In genomic region chr7:23470290-23471089, GRCh38 we compare ENCODE assay signal across 8 cellular contexts. TPM values are rescaled to one million over a fixed set of nuclear protein-coding genes. Genes with fewer than 3 reads are reported as not detected.
A peak's percentile ranks its signal among the peaks of the same experiment; 100 is the strongest.
DNase-seq lines count a peak whose midpoint lies in the region; ATAC-seq and TF ChIP-seq lines count a peak whose summit lies in the region.

Gene IGF2BP3, minus strand, starts transcription at chr7:23470491. Its CDS starts 381 bp downstream, at chr7:23470110.

- H3K4me1 ChIP-seq in fibroblast of lung (ENCODE audit: control insufficient read depth, extremely low read depth, insufficient read depth, low read length) (peaks cover 2% of the 10 kb centered on the region), psoas muscle (peaks cover 22% of the 10 kb centered on the region)

- DNase-seq in Caki2 (ENCODE audit: low read depth) = peak; percentile 100
- peak; percentile 51 for DNase-seq in GOT3 (lab: John Stamatoyannopoulos, UW)
- DNase-seq in NCI-H2171 treated with DMSO at 0.1 percent for 48 hours (lab: John Stamatoyannopoulos, UW) = peak; percentile 84
- DNase-seq in activated CD4-positive, alpha-beta T cell treated with anti-CD3 and anti-CD28 coated beads, Interleukin-2, amount 10 ng/mL, durations not matched to agents 7 days and 5 days = peak; percentile 31
- DNase-seq in fibroblast of lung (ENCODE audit: low read depth in 2 of 2) = peak; percentile 95 to 98
- no peak for DNase-seq in psoas muscle
- DNase-seq in substantia nigra (lab: John Stamatoyannopoulos, UW) = no peak

- H4K20me1 ChIP-seq in fibroblast of lung (ENCODE audit: control insufficient read depth, extremely low read depth, insufficient read depth, low read length) = no peaks in the 10 kb centered on the region

- H3K79me2 ChIP-seq in fibroblast of lung (ENCODE audit: control insufficient read depth, insufficient read depth, low read length) = peaks cover 10% of the 10 kb centered on the region

- no peaks in the 10 kb centered on the region for H3K9me3 Mint-ChIP-seq in activated CD4-positive, alpha-beta T cell treated with anti-CD3 and anti-CD28 coated beads, Interleukin-2, amount 10 ng/mL, durations not matched to agents 7 days and 5 days

- ATAC-seq in psoas muscle = no peak
- ATAC-seq in HG02973 (IDR thresholded peaks at IDR 0.05; ENCODE audit: unreplicated experiment) = no peak

- no peaks in the 10 kb centered on the region for H3K36me3 ChIP-seq in fibroblast of lung (ENCODE audit: control insufficient read depth, insufficient read depth, low read length)
- no peaks in the 10 kb centered on the region for H3K36me3 ChIP-seq in psoas muscle (ENCODE audit: insufficient read depth in 1 of 2, low read depth in 1 of 2)

- peak within 1 kb of the TSS; percentile 64 for H3K9ac ChIP-seq in fibroblast of lung (ENCODE audit: insufficient read depth, low read length)

- TF ChIP-seq CTCF in fibroblast of lung (conservative IDR thresholded peaks at IDR 0.05 in 1 of 2, IDR thresholded peaks at IDR 0.05 in 1 of 2; ENCODE audit: low read depth in 1 of 2, low read length in 2 of 2) (no peak), psoas muscle (IDR thresholded peaks at IDR 0.05) (no peak)

- intact Hi-C loops in psoas muscle (cut with DNase I) = loop anchor here in 1 of 2 donors (5.0 kb wide), 1 partner anchor 57 kb away; no protein-coding TSS in a partner anchor

- POLR2A ChIA-PET in activated CD4-positive, alpha-beta T cell treated with anti-CD3 and anti-CD28 coated beads, Interleukin-2, amount 10 ng/mL, durations not matched to agents 7 days and 5 days (lab: Charles Lee) = no interaction called here

- WGBS in psoas muscle, 3 donors = 1 to 3% (median 2%) methylated on average over 33 of the region's 33 CpGs

- H3K27ac ChIP-seq in fibroblast of lung (ENCODE audit: insufficient read depth, low read length) (peak within 1 kb of the TSS; percentile 65), psoas muscle (no peak within 1 kb of the TSS), substantia nigra (ENCODE audit: low read depth, low read length, poor library complexity, severe bottlenecking) (no peak within 1 kb of the TSS)

- H3K27ac Mint-ChIP-seq in activated CD4-positive, alpha-beta T cell treated with anti-CD3 and anti-CD28 coated beads, Interleukin-2, amount 10 ng/mL, durations not matched to agents 7 days and 5 days = peak within 1 kb of the TSS; percentile 76

- H3K27me3 Mint-ChIP-seq in activated CD4-positive, alpha-beta T cell treated with anti-CD3 and anti-CD28 coated beads, Interleukin-2, amount 10 ng/mL, durations not matched to agents 7 days and 5 days = peaks cover 74% of the 10 kb centered on the region

- no peaks in the 10 kb centered on the region for H3K9me3 ChIP-seq in fibroblast of lung (ENCODE audit: control insufficient read depth, insufficient read depth, low read depth, low read length)
- no peaks in the 10 kb centered on the region for H3K9me3 ChIP-seq in psoas muscle

- peaks cover 48% of the 10 kb centered on the region for H3K4me1 Mint-ChIP-seq in activated CD4-positive, alpha-beta T cell treated with anti-CD3 and anti-CD28 coated beads, Interleukin-2, amount 10 ng/mL, durations not matched to agents 7 days and 5 days

- peaks cover 35% of the 10 kb centered on the region for H3K27me3 ChIP-seq in fibroblast of lung (ENCODE audit: control insufficient read depth, insufficient read depth, low read length)
- peaks cover 4 to 99% (median 55%) of the 10 kb centered on the region in 3 donors for H3K27me3 ChIP-seq in psoas muscle (ENCODE audit: insufficient read depth in 3 of 3, low read length in 2 of 3)

- CTCF ChIA-PET in activated CD4-positive, alpha-beta T cell treated with anti-CD3 and anti-CD28 coated beads, Interleukin-2, amount 10 ng/mL, durations not matched to agents 7 days and 5 days (lab: Charles Lee) = interaction anchor here (1.4 kb wide), 1 partner anchor 197 kb away, joined by 4 read pairs; no protein-coding TSS in a partner anchor

- peak within 1 kb of the TSS; percentile 76 for H3K4me3 Mint-ChIP-seq in activated CD4-positive, alpha-beta T cell treated with anti-CD3 and anti-CD28 coated beads, Interleukin-2, amount 10 ng/mL, durations not matched to agents 7 days and 5 days

- peaks cover 5% of the 10 kb centered on the region for H3K36me3 Mint-ChIP-seq in activated CD4-positive, alpha-beta T cell treated with anti-CD3 and anti-CD28 coated beads, Interleukin-2, amount 10 ng/mL, durations not matched to agents 7 days and 5 days (ENCODE audit: low read depth)

- peak within 1 kb of the TSS; percentile 53 to 80 (median 56) for H3K4me3 ChIP-seq in fibroblast of lung (replicated peaks in 1 of 4; ENCODE audit: control extremely low read depth in 1 of 4, insufficient read depth in 1 of 4, low read depth in 3 of 4, low read length in 4 of 4)
- peak within 1 kb of the TSS; percentile 58 for H3K4me3 ChIP-seq in psoas muscle

- H2AFZ ChIP-seq in fibroblast of lung (ENCODE audit: low read length) = peak within 1 kb of the TSS; percentile 38

- peak within 1 kb of the TSS; percentile 85 for H3K4me2 ChIP-seq in fibroblast of lung (ENCODE audit: extremely low read depth, insufficient read depth, low read length)

- in situ Hi-C loops in Caki2 (cut with HindIII; ENCODE audit: low pct_unique_long_range_greater_than_20kb, low sequenced_read_pairs) = no loop called here

RNA-seq across cellular contexts. Expression of gene IGF2BP3, which starts in this region (rescaled TPM):
- 68.3 and 72.6 TPM in 2 replicates for total RNA-seq in Caki2 (2014; rRNA removed; shearing (Covaris generic); ENCODE audit: low replicate concordance)
- total RNA-seq in activated CD4-positive, alpha-beta T cell treated with anti-CD3 and anti-CD28 coated beads, Interleukin-2, amount 10 ng/mL, durations not matched to agents 7 days and 5 days = 1 to 10 TPM in 1 of 2 experiments, under 1 TPM in 1; 0.50 to 1.2 TPM
- 1.5 and 4.3 TPM in 2 replicates for total RNA-seq in fibroblast of lung
- polyA plus RNA-seq in fibroblast of lung = 11.2 and 21.6 TPM in 2 replicates
- polyA plus RNA-seq in fibroblast of lung (2012) = 5.8 and 11.6 TPM in 2 replicates
- 7.8 and 23.9 TPM in 2 replicates for polyA minus RNA-seq in fibroblast of lung (ENCODE audit: low replicate concordance)
- under 1 TPM; 0.28 to 0.73 (median 0.41) TPM for total RNA-seq in psoas muscle
- under 1 TPM; 0.03 to 0.51 (median 0.03) TPM for polyA plus RNA-seq in psoas muscle

Comparison
In these comparisons a context has a peak if more than half of its experiments do, and no peak if none do; other contexts are left out.
1. RNA of gene IGF2BP3 (total RNA-seq): 68.3 to 72.6 TPM in Caki2; 1.5 to 4.3 TPM in fibroblast of lung, 0.50 to 1.2 TPM in activated CD4-positive, alpha-beta T cell treated with anti-CD3 and anti-CD28 coated beads, Interleukin-2, amount 10 ng/mL, durations not matched to agents 7 days and 5 days and 0.28 to 0.73 TPM in psoas muscle; every median in the first group is over 10 times any median in the second.
2. RNA of gene IGF2BP3 (polyA plus RNA-seq): 5.8 to 21.6 TPM in fibroblast of lung; 0.03 to 0.51 TPM in psoas muscle; every median in the first group is over 4 times any median in the second.
3. DNase-seq: peak in Caki2 (single experiment), GOT3 (single experiment), NCI-H2171 treated with DMSO at 0.1 percent for 48 hours (single experiment), activated CD4-positive, alpha-beta T cell treated with anti-CD3 and anti-CD28 coated beads, Interleukin-2, amount 10 ng/mL, durations not matched to agents 7 days and 5 days (single experiment) and fibroblast of lung (2 of 2); none in psoas muscle (0 of 2) and substantia nigra (0 of 49).